ENCODE assay signal across 22 cellular contexts in the genomic region with DNA sequence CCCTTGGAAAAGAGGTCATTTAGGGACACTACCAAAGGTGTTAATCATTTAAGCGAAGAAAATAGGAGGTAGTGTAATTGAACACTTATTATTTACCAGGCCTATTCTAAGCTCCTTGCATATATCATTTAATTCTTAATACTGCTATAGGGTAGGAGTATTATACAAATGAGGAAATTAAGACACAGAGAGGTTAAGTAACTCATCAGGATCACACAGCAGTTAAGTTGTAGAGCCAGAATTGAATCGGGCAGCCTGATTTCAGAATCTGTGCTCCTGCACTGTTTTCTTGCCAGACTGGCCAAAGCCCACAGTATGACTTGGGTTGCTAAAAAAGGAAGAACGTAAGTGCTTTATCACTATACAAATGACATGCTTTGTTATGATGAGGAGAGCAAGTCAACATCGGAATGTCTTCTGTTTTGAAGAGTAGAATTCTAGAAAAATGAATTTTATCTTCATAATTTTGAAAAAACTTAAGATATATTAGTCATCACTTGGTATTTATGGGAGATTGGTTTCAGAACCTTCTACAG.
"Had no signal": no experiment of that assay in that cellular context is flagged by ENCODE, and none has a peak within 500 bp of the region (broad histone marks: within the 10 kb centered on the region; RNA-seq: fewer than 3 reads in every experiment).

No MANE protein-coding gene starts in this region.

- H3K27me3 ChIP-seq: gastrocnemius medialis, heart right ventricle, right atrium auricular region, sigmoid colon, stomach, transverse colon had no signal

- ATAC-seq: gastrocnemius medialis; heart right ventricle; left cardiac atrium; left ventricle myocardium superior; naive thymus-derived CD4-positive, alpha-beta T cell had no signal

- H3K4me3 Mint-ChIP-seq: endodermal cell; naive thymus-derived CD4-positive, alpha-beta T cell; nephron progenitor cell had no signal

- H3K27ac ChIP-seq: coronary artery, gastrocnemius medialis, heart right ventricle, right atrium auricular region, sigmoid colon, skin epidermis, stomach, thoracic aorta, transverse colon had no signal

- H3K27me3 Mint-ChIP-seq: naive thymus-derived CD4-positive, alpha-beta T cell had no signal

- FAIRE-seq: endothelial cell of umbilical vein, kidney had no signal

- H3K9me3 ChIP-seq: gastrocnemius medialis, heart right ventricle, right atrium auricular region, sigmoid colon, stomach, thoracic aorta, transverse colon had no signal

- H3K27ac Mint-ChIP-seq: endodermal cell; naive thymus-derived CD4-positive, alpha-beta T cell; nephron progenitor cell had no signal

- H3K4me1 ChIP-seq: gastrocnemius medialis, heart right ventricle, right atrium auricular region, stomach, transverse colon had no signal

- H3K4me3 ChIP-seq: coronary artery, gastrocnemius medialis, heart right ventricle, lung, right atrium auricular region, sigmoid colon, skin epidermis, stomach, thoracic aorta, transverse colon had no signal

- H3K4me1 Mint-ChIP-seq: endodermal cell, nephron progenitor cell had no signal

- DNase-seq: effector CD4-positive, alpha-beta T cell; endodermal cell; erythroblast; gastrocnemius medialis; heart right ventricle; kidney; left cardiac atrium; left ventricle myocardium superior; naive thymus-derived CD4-positive, alpha-beta T cell; nephron progenitor cell; posterior cingulate gyrus; sigmoid colon; stimulated activated naive CD4-positive, alpha-beta T cell; stomach; substantia nigra; transverse colon had no signal

- H3K9me3 Mint-ChIP-seq: endodermal cell; naive thymus-derived CD4-positive, alpha-beta T cell; nephron progenitor cell had no signal
